ENCODE assay signal across 24 cellular contexts in genomic region chr2:58798787-58799186, GRCh38.
"Had no signal": no experiment of that assay in that cellular context is flagged by ENCODE, and none has a peak within 500 bp of the region (broad histone marks: within the 10 kb centered on the region; RNA-seq: fewer than 3 reads in every experiment).

No MANE protein-coding gene starts in this region.

- H3K4me1 ChIP-seq: colonic mucosa, left ventricle myocardium inferior, pancreas, spleen, suprapubic skin, tibial artery, upper lobe of right lung had no signal

- H3K27ac Mint-ChIP-seq: activated naive CD4-positive, alpha-beta T cell treated with anti-CD3 and anti-CD28 coated beads, Interleukin-2, amount 50 U/mL, for 72 hours; activated T-cell treated with anti-CD3 and anti-CD28 coated beads, Interleukin-2, amount 50 U/mL, for 72 hours; naive B cell; T-helper 2 cell treated with Interferon-gamma antibody and Interleukin-4, amounts not matched to agents 5 μg/mL and 100 μg/mL, for 36 hours had no signal

- H3K4me1 Mint-ChIP-seq: naive B cell, neural crest cell had no signal

- H3K9me3 ChIP-seq: colonic mucosa, left ventricle myocardium inferior, pancreas, spleen, suprapubic skin, tibial artery, upper lobe of right lung had no signal

- H3K36me3 Mint-ChIP-seq: activated naive CD4-positive, alpha-beta T cell treated with anti-CD3 and anti-CD28 coated beads, Interleukin-2, amount 50 U/mL, for 72 hours; naive B cell had no signal

- DNase-seq: activated CD4-positive, alpha-beta T cell treated with anti-CD3 and anti-CD28 coated beads for 4 hours; activated CD4-positive, alpha-beta T cell treated with anti-CD3 and anti-CD28 coated beads, Interleukin-2, amount 50 U/mL, for 4 hours; activated naive CD4-positive, alpha-beta T cell; activated T-cell treated with anti-CD3 and anti-CD28 coated beads for 4 hours; activated T-cell treated with anti-CD3 and anti-CD28 coated beads, Interleukin-2, amount 50 U/mL, for 72 hours; anterior cingulate cortex; colonic mucosa; effector CD8-positive, alpha-beta T cell; islet precursor cell; left ventricle myocardium inferior; naive B cell; nucleus accumbens; pancreas; right cardiac atrium; spleen; stimulated activated naive CD4-positive, alpha-beta T cell; tibial artery; upper lobe of right lung had no signal

- H3K27me3 ChIP-seq: colonic mucosa, hepatocyte, pancreas, suprapubic skin, tibial artery had no signal

- H3K4me3 ChIP-seq: colonic mucosa, hepatocyte, left ventricle myocardium inferior, pancreas, spleen, suprapubic skin, tibial artery, upper lobe of right lung had no signal

- H3K9me3 Mint-ChIP-seq: activated T-cell treated with anti-CD3 and anti-CD28 coated beads, Interleukin-2, amount 50 U/mL, for 72 hours; naive B cell; neural crest cell; T-helper 2 cell treated with Interferon-gamma antibody and Interleukin-4, amounts not matched to agents 5 μg/mL and 100 μg/mL, for 36 hours had no signal

- H3K27ac ChIP-seq: colonic mucosa, hepatocyte, left ventricle myocardium inferior, pancreas, spleen, suprapubic skin, tibial artery, upper lobe of right lung, VCaP had no signal

- H3K36me3 ChIP-seq: colonic mucosa, left ventricle myocardium inferior, pancreas, spleen, suprapubic skin, tibial artery, upper lobe of right lung had no signal

- H3K4me3 Mint-ChIP-seq: activated T-cell treated with anti-CD3 and anti-CD28 coated beads, Interleukin-2, amount 50 U/mL, for 72 hours; naive B cell; neural crest cell; T-helper 2 cell treated with Interferon-gamma antibody and Interleukin-4, amounts not matched to agents 5 μg/mL and 100 μg/mL, for 36 hours had no signal

- ATAC-seq: activated naive CD4-positive, alpha-beta T cell treated with anti-CD3 and anti-CD28 coated beads, Interleukin-2, amount 50 U/mL, for 72 hours; activated T-cell treated with anti-CD3 and anti-CD28 coated beads, Interleukin-2, amount 50 U/mL, for 72 hours; pancreas; right cardiac atrium; upper lobe of right lung had no signal
